22 cellular contexts compared by ENCODE assay signal in genomic region chr6:15689586-15690450, GRCh38. TPM values are rescaled to one million over a fixed set of nuclear protein-coding genes. Genes with fewer than 3 reads are reported as not detected.
DNase-seq lines count a peak whose midpoint lies in the region; ATAC-seq and TF ChIP-seq lines count a peak whose summit lies in the region.
"Had no signal": no experiment of that assay in that cellular context is flagged by ENCODE, and none has a peak within 500 bp of the region (broad histone marks: within the 10 kb centered on the region; RNA-seq: fewer than 3 reads in every experiment).

No MANE protein-coding gene starts in this region.

- no peak overlapping the region for H3K27ac Mint-ChIP-seq in MCF 10A (ENCODE audit: low read depth, unreplicated experiment)
- H3K27ac Mint-ChIP-seq: activated CD4-positive, alpha-beta memory T cell treated with anti-CD3 and anti-CD28 coated beads for 36 hours; activated naive CD4-positive, alpha-beta T cell treated with anti-CD3 and anti-CD28 coated beads for 36 hours; GM23338; natural killer cell treated with Interleukin-12 subunit alpha and Interleukin-12 subunit beta and Interleukin-15 and Interleukin-18, amount 100 ng/mL, for 72 hours; T-helper 17 cell had no signal

- POLR2A ChIA-PET in MCF 10A (lab: Yijun Ruan, JAX) = no interaction called here

- no peak overlapping the region for H3K4me3 Mint-ChIP-seq in MCF 10A (ENCODE audit: unreplicated experiment)
- H3K4me3 Mint-ChIP-seq: activated CD4-positive, alpha-beta memory T cell treated with anti-CD3 and anti-CD28 coated beads for 36 hours; activated naive CD4-positive, alpha-beta T cell treated with anti-CD3 and anti-CD28 coated beads for 36 hours; GM23338; natural killer cell treated with Interleukin-12 subunit alpha and Interleukin-12 subunit beta and Interleukin-15 and Interleukin-18, amount 100 ng/mL, for 72 hours; T-helper 17 cell had no signal

- intact Hi-C loops in MCF 10A (cut with micrococcal nuclease) = loop anchor here (5.0 kb wide), 1 partner anchor 587 kb away; no protein-coding TSS in a partner anchor
- intact Hi-C loops in breast epithelium (cut with DNase I; ENCODE audit: low total_unique reads) = no loop called here

- no peak for TF ChIP-seq CTCF in MCF 10A (IDR thresholded peaks at IDR 0.05; ENCODE audit: unreplicated experiment)
- no peak for TF ChIP-seq CTCF in breast epithelium (IDR thresholded peaks at IDR 0.05)
- no peak for TF ChIP-seq CTCF in VCaP (conservative IDR thresholded peaks at IDR 0.05)
- TF ChIP-seq CTCF in fibroblast of the aortic adventitia (IDR thresholded peaks at IDR 0.05; ENCODE audit: insufficient read depth, low read length) = no peak
- TF ChIP-seq CTCF in BE2C (IDR thresholded peaks at IDR 0.05; ENCODE audit: low read depth, low read length) = no peak

- H3K9me3 ChIP-seq in breast epithelium (no peaks in the 10 kb centered on the region), BE2C (no peaks in the 10 kb centered on the region)
- H3K9me3 ChIP-seq: gastroesophageal sphincter, upper lobe of right lung had no signal

- no peaks in the 10 kb centered on the region for H3K36me3 Mint-ChIP-seq in MCF 10A (ENCODE audit: insufficient read depth, unreplicated experiment)
- H3K36me3 Mint-ChIP-seq: activated CD4-positive, alpha-beta memory T cell treated with anti-CD3 and anti-CD28 coated beads for 36 hours; natural killer cell treated with Interleukin-12 subunit alpha and Interleukin-12 subunit beta and Interleukin-15 and Interleukin-18, amount 100 ng/mL, for 72 hours had no signal

- no peaks in the 10 kb centered on the region for H3K9me3 Mint-ChIP-seq in MCF 10A (ENCODE audit: unreplicated experiment)
- H3K9me3 Mint-ChIP-seq: activated CD4-positive, alpha-beta memory T cell treated with anti-CD3 and anti-CD28 coated beads for 36 hours; activated naive CD4-positive, alpha-beta T cell treated with anti-CD3 and anti-CD28 coated beads for 36 hours; GM23338; natural killer cell treated with Interleukin-12 subunit alpha and Interleukin-12 subunit beta and Interleukin-15 and Interleukin-18, amount 100 ng/mL, for 72 hours had no signal

- H3K4me1 ChIP-seq in breast epithelium = peaks cover 5 to 8% of the 10 kb centered on the region in 2 donors
- no peaks in the 10 kb centered on the region; the same call in 1 of the 2 replicates for H3K4me1 ChIP-seq in BE2C

- H3K27me3 Mint-ChIP-seq in MCF 10A (ENCODE audit: insufficient read depth, unreplicated experiment) = no peaks in the 10 kb centered on the region

- no peaks in the 10 kb centered on the region for H3K4me1 Mint-ChIP-seq in MCF 10A (ENCODE audit: insufficient read depth, unreplicated experiment)

- DNase-seq in MCF 10A (ENCODE audit: unreplicated experiment) (peak; percentile 12), breast epithelium (ENCODE audit: low spot score in 2 of 2) (no peak), fibroblast of the aortic adventitia (ENCODE audit: low read depth) (peak; percentile 58), caudate nucleus (lab: John Stamatoyannopoulos, UW) (no peak), BE2C (no peak), AG08396 (ENCODE audit: low spot score) (no peak)
- DNase-seq: activated CD4-positive, alpha-beta memory T cell treated with anti-CD3 and anti-CD28 coated beads for 36 hours; activated naive CD4-positive, alpha-beta T cell treated with anti-CD3 and anti-CD28 coated beads for 36 hours; activated T-cell treated with anti-CD3 and anti-CD28 coated beads, Interleukin-2, amount 50 U/mL, for 1 hour; cortex of kidney; DMS79; NCI-H1105; NCI-H510A treated with DMSO at 0.1 percent for 48 hours; stimulated activated naive CD8-positive, alpha-beta T cell treated with anti-CD3 and anti-CD28 coated beads, Interleukin-15, Interleukin-2, amounts not matched to agents 100 U/mL and 50 U/mL, for 24 hours; T-helper 17 cell; upper lobe of right lung had no signal

- BruUV-seq in MCF 10A (replicated peaks; lab: Mats Ljungman, UMichigan) = no TSS peak

- H3K36me3 ChIP-seq in breast epithelium = no peaks in the 10 kb centered on the region
- no peaks in the 10 kb centered on the region for H3K36me3 ChIP-seq in BE2C
- H3K36me3 ChIP-seq: gastroesophageal sphincter, upper lobe of right lung had no signal

- no peak for TF ChIP-seq POLR2A in breast epithelium (IDR thresholded peaks at IDR 0.05)

- H3K27ac ChIP-seq in breast epithelium = no peak overlapping the region
- peak overlapping the region; percentile 53 for H3K27ac ChIP-seq in VCaP
- no peak overlapping the region for H3K27ac ChIP-seq in caudate nucleus (ENCODE audit: low read depth, low read length)
- H3K27ac ChIP-seq: gastroesophageal sphincter, upper lobe of right lung had no signal

- no peaks in the 10 kb centered on the region for H3K27me3 ChIP-seq in breast epithelium
- H3K27me3 ChIP-seq in BE2C = no peaks in the 10 kb centered on the region
- H3K27me3 ChIP-seq: gastroesophageal sphincter, upper lobe of right lung had no signal

- CTCF ChIA-PET in MCF 10A (lab: Yijun Ruan, JAX) = interaction anchor here (0.6 to 1.6 kb wide), 2 partner anchors 493 to 516 kb away, joined by 3 to 7 read pairs; no protein-coding TSS in a partner anchor

- H3K4me3 ChIP-seq in breast epithelium = no peak overlapping the region
- no peak overlapping the region for H3K4me3 ChIP-seq in fibroblast of the aortic adventitia (ENCODE audit: low read depth, low read length)
- no peak overlapping the region for H3K4me3 ChIP-seq in BE2C (ENCODE audit: low read depth, low read length)
- H3K4me3 ChIP-seq: gastroesophageal sphincter, GM23338, skin epidermis, upper lobe of right lung had no signal

- no peak for ATAC-seq in GM21367 (IDR thresholded peaks at IDR 0.05; ENCODE audit: unreplicated experiment)
- ATAC-seq: GM23338; natural killer cell treated with Interleukin-12 subunit alpha and Interleukin-12 subunit beta and Interleukin-15 and Interleukin-18, amount 100 ng/mL, for 72 hours; stimulated activated naive CD8-positive, alpha-beta T cell treated with anti-CD3 and anti-CD28 coated beads, Interleukin-15, Interleukin-2, amounts not matched to agents 100 U/mL and 50 U/mL, for 24 hours; T-helper 17 cell; upper lobe of right lung had no signal

RNA-seq across cellular contexts. Expression of gene DTNBP1, which starts 27.0 kb away (rescaled TPM):
- total RNA-seq in MCF 10A (2022) (10.8 and 13.5 TPM in 2 replicates), breast epithelium (10 to 100 TPM; 14.6 to 22.0 (median 19.5) TPM), fibroblast of the aortic adventitia (ENCODE audit: low replicate concordance) (5.8 and 6.9 TPM in 2 replicates)
- 17.9 TPM for polyA plus RNA-seq in BE2C (2012; ENCODE audit: insufficient read depth, insufficient read length, low read depth)

Comparison
In these comparisons a context has a peak if more than half of its experiments do, and no peak if none do; other contexts are left out.
1. DNase-seq: peak in MCF 10A (single experiment) and fibroblast of the aortic adventitia (single experiment); none in breast epithelium (0 of 2), caudate nucleus (0 of 61), BE2C (single experiment) and AG08396 (single experiment).